In genomic region chr17:59699218-59699617, GRCh38 we compare ENCODE assay signal across 17 cellular contexts.
"Had no signal": no experiment of that assay in that cellular context is flagged by ENCODE, and none has a peak within 500 bp of the region (broad histone marks: within the 10 kb centered on the region; RNA-seq: fewer than 3 reads in every experiment).

No MANE protein-coding gene starts in this region.

- H3K4me1 ChIP-seq: right atrium auricular region, upper lobe of right lung had no signal

- H3K9me3 ChIP-seq: right atrium auricular region, upper lobe of right lung had no signal

- H3K4me3 ChIP-seq: right atrium auricular region, upper lobe of right lung had no signal

- H3K27ac Mint-ChIP-seq: activated B cell treated with CpG ODN at 0.5 μM for 24 hours; T-helper 2 cell treated with Interferon-gamma antibody and Interleukin-4, amounts not matched to agents 5 μg/mL and 100 μg/mL, for 36 hours had no signal

- DNase-seq: activated B cell treated with CpG ODN at 0.5 μM for 24 hours; activated CD4-positive, alpha-beta T cell treated with anti-CD3 and anti-CD28 coated beads for 48 hours; activated naive CD4-positive, alpha-beta T cell treated with anti-CD3 and anti-CD28 coated beads, Interleukin-2, amount 10 ng/mL, durations not matched to agents 7 days and 5 days; effector CD8-positive, alpha-beta T cell; foreskin melanocyte; kidney glomerular epithelial cell; left ventricle myocardium superior; mesenchymal stem cell; nephron progenitor cell; occipital lobe; small intestine; stimulated activated CD4-positive, alpha-beta T cell treated with anti-CD3 and anti-CD28 coated beads, Interleukin-4, amount 100 ng/mL, for 24 hours; stimulated activated naive CD8-positive, alpha-beta T cell treated with anti-CD3 and anti-CD28 coated beads, Interleukin-15, Interleukin-2, amounts not matched to agents 100 U/mL and 50 U/mL, for 24 hours; SW 1271; upper lobe of right lung had no signal

- H3K4me3 Mint-ChIP-seq: activated B cell treated with CpG ODN at 0.5 μM for 24 hours; activated naive CD4-positive, alpha-beta T cell treated with anti-CD3 and anti-CD28 coated beads, Interleukin-2, amount 10 ng/mL, durations not matched to agents 7 days and 5 days; nephron progenitor cell; T-helper 2 cell treated with Interferon-gamma antibody and Interleukin-4, amounts not matched to agents 5 μg/mL and 100 μg/mL, for 36 hours had no signal

- FAIRE-seq: small intestine had no signal

- H3K27me3 ChIP-seq: right atrium auricular region, upper lobe of right lung had no signal

- H3K27me3 Mint-ChIP-seq: activated B cell treated with CpG ODN at 0.5 μM for 24 hours; activated naive CD4-positive, alpha-beta T cell treated with anti-CD3 and anti-CD28 coated beads, Interleukin-2, amount 10 ng/mL, durations not matched to agents 7 days and 5 days had no signal

- H3K9me3 Mint-ChIP-seq: activated B cell treated with CpG ODN at 0.5 μM for 24 hours; activated naive CD4-positive, alpha-beta T cell treated with anti-CD3 and anti-CD28 coated beads, Interleukin-2, amount 10 ng/mL, durations not matched to agents 7 days and 5 days; nephron progenitor cell; T-helper 2 cell treated with Interferon-gamma antibody and Interleukin-4, amounts not matched to agents 5 μg/mL and 100 μg/mL, for 36 hours had no signal

- H3K27ac ChIP-seq: right atrium auricular region, upper lobe of right lung had no signal

- ATAC-seq: left ventricle myocardium superior; stimulated activated naive CD8-positive, alpha-beta T cell treated with anti-CD3 and anti-CD28 coated beads, Interleukin-15, Interleukin-2, amounts not matched to agents 100 U/mL and 50 U/mL, for 24 hours; upper lobe of right lung had no signal
